Comparison of ENCODE assay signal across 19 cellular contexts in the genomic region with DNA sequence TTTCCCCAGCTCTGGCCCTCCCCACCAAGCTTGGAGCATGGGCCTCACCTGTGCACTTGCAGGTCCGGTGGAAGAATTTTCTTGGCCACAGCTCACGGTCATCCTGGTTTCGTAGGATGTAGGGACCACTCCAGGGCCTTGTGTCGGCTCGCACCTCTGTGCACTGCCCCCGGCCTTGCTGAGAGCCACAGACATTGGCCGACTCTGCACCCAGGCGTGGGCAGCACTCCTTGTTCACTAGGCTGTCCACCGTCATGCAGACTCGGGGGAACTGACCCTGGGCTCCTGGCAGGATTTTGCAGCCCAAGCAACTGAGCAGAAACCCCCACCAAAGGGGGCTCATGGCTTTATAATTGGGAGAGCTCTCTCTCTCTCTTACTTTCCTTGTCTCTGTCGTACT. TPM values are rescaled to one million over a fixed set of nuclear protein-coding genes. Genes with fewer than 3 reads are reported as not detected.
DNase-seq lines count a peak whose midpoint lies in the region; FAIRE-seq and TF ChIP-seq lines count a peak whose summit lies in the region.
"Had no signal": no experiment of that assay in that cellular context is flagged by ENCODE, and none has a peak within 500 bp of the region (broad histone marks: within the 10 kb centered on the region; RNA-seq: fewer than 3 reads in every experiment).

No MANE protein-coding gene starts in this region.

- H3K27ac ChIP-seq in BLaER1 treated with 17β-estradiol and CSF1 and Interleukin-3, amounts not matched to agents 10 nM and 100 nM, result peak overlapping the region in 9 of 11 experiments; percentile 81 to 96 (median 95); a peak in 17 of 22 replicates
- H3K27ac ChIP-seq in neural progenitor cell, result no peak overlapping the region
- H3K27ac ChIP-seq in esophagus squamous epithelium, result no peak overlapping the region
- H3K27ac ChIP-seq in adrenal gland, result no peak overlapping the region
- H3K27ac ChIP-seq: C4-2B had no signal

- no peaks in the 10 kb centered on the region for H3K36me3 ChIP-seq in BLaER1 treated with 17β-estradiol and CSF1 and Interleukin-3, amounts not matched to agents 10 nM and 100 nM
- no peaks in the 10 kb centered on the region for H3K36me3 ChIP-seq in neural progenitor cell
- no peaks in the 10 kb centered on the region for H3K36me3 ChIP-seq in esophagus squamous epithelium
- no peaks in the 10 kb centered on the region for H3K36me3 ChIP-seq in adrenal gland (replicated peaks in 1 of 2)
- H3K36me3 ChIP-seq: HAP-1 had no signal

- peaks cover 33 to 68% (median 45%) of the 10 kb centered on the region in 10 experiments for H3K4me1 ChIP-seq in BLaER1 treated with 17β-estradiol and CSF1 and Interleukin-3, amounts not matched to agents 10 nM and 100 nM
- H3K4me1 ChIP-seq in neural progenitor cell, result peaks cover 13% of the 10 kb centered on the region
- H3K4me1 ChIP-seq in esophagus squamous epithelium, result no peaks in the 10 kb centered on the region
- H3K4me1 ChIP-seq in adrenal gland (replicated peaks in 1 of 2), result no peaks in the 10 kb centered on the region
- H3K4me1 ChIP-seq: HAP-1 had no signal

- H3K4me1 Mint-ChIP-seq in brain, result peaks cover 35% of the 10 kb centered on the region
- H3K4me1 Mint-ChIP-seq in neural progenitor cell, result peaks cover 42% of the 10 kb centered on the region
- H3K4me1 Mint-ChIP-seq: CD4-positive, alpha-beta memory T cell had no signal

- peak overlapping the region in 2 of 5 experiments; percentile 22 to 60 for H3K4me3 Mint-ChIP-seq in brain
- no peak overlapping the region for H3K4me3 Mint-ChIP-seq in neural progenitor cell
- H3K4me3 Mint-ChIP-seq: CD4-positive, alpha-beta memory T cell; HFFc6 had no signal

- peaks cover 12% of the 10 kb centered on the region for H3F3A ChIP-seq in neural progenitor cell (ENCODE audit: low read depth)

- H3K27me3 ChIP-seq in BLaER1 treated with 17β-estradiol and CSF1 and Interleukin-3, amounts not matched to agents 10 nM and 100 nM, result no peaks in the 10 kb centered on the region
- no peaks in the 10 kb centered on the region for H3K27me3 ChIP-seq in neural progenitor cell
- no peaks in the 10 kb centered on the region for H3K27me3 ChIP-seq in esophagus squamous epithelium
- no peaks in the 10 kb centered on the region for H3K27me3 ChIP-seq in adrenal gland

- peak overlapping the region in 10 of 11 experiments; percentile 25 to 83 (median 73); a peak in 17 of 22 replicates for H3K4me2 ChIP-seq in BLaER1 treated with 17β-estradiol and CSF1 and Interleukin-3, amounts not matched to agents 10 nM and 100 nM
- H3K4me2 ChIP-seq in neural progenitor cell, result peak overlapping the region; percentile 58

- peak overlapping the region in 3 of 5 experiments; percentile 34 to 79 (median 65) for H3K27ac Mint-ChIP-seq in brain
- peak overlapping the region; percentile 88 for H3K27ac Mint-ChIP-seq in neural progenitor cell
- H3K27ac Mint-ChIP-seq: CD4-positive, alpha-beta memory T cell; HFFc6 had no signal

- peak; percentile 66 for FAIRE-seq in urothelium cell line (lab: Jason Lieb, UNC)
- FAIRE-seq: G401.6, GM12891, K562 had no signal

- H3K27me3 Mint-ChIP-seq in brain (peaks cover 8% of the 10 kb centered on the region), neural progenitor cell (ENCODE audit: insufficient read depth, low read depth) (peaks cover 8% of the 10 kb centered on the region)

- intact Hi-C loops in esophagus squamous epithelium (cut with DNase I), result no loop called here
- intact Hi-C loops in adrenal gland (cut with DNase I), result no loop called here

- H3K79me2 ChIP-seq in neural progenitor cell (ENCODE audit: low read depth), result no peaks in the 10 kb centered on the region

- H3K9me3 ChIP-seq in BLaER1 treated with 17β-estradiol and CSF1 and Interleukin-3, amounts not matched to agents 10 nM and 100 nM (replicated peaks in 1 of 11), result peaks cover 0 to 6% (median 0%) of the 10 kb centered on the region in 11 experiments; a peak in 1 of 22 replicates
- no peaks in the 10 kb centered on the region for H3K9me3 ChIP-seq in neural progenitor cell (ENCODE audit: low read depth)
- no peaks in the 10 kb centered on the region for H3K9me3 ChIP-seq in esophagus squamous epithelium
- H3K9me3 ChIP-seq in adrenal gland (replicated peaks in 1 of 3), result no peaks in the 10 kb centered on the region
- H3K9me3 ChIP-seq: HAP-1 had no signal

- H4K20me1 ChIP-seq in BLaER1 treated with 17β-estradiol and CSF1 and Interleukin-3, amounts not matched to agents 10 nM and 100 nM, result no peaks in the 10 kb centered on the region
- no peaks in the 10 kb centered on the region for H4K20me1 ChIP-seq in neural progenitor cell (ENCODE audit: low read depth)

- no peak overlapping the region for H2AFZ ChIP-seq in neural progenitor cell (replicated peaks)

- no peak overlapping the region for H3K4me3 ChIP-seq in BLaER1 treated with 17β-estradiol and CSF1 and Interleukin-3, amounts not matched to agents 10 nM and 100 nM
- H3K4me3 ChIP-seq in neural progenitor cell, result no peak overlapping the region
- H3K4me3 ChIP-seq in esophagus squamous epithelium, result no peak overlapping the region
- no peak overlapping the region for H3K4me3 ChIP-seq in adrenal gland
- H3K4me3 ChIP-seq: HAP-1, K562 had no signal

- TF ChIP-seq CTCF in brain (conservative IDR thresholded peaks at IDR 0.05) (no peak), neural progenitor cell (IDR thresholded peaks at IDR 0.05) (no peak), esophagus squamous epithelium (IDR thresholded peaks at IDR 0.05) (no peak), adrenal gland (IDR thresholded peaks at IDR 0.05) (no peak)

- H3K9ac ChIP-seq in BLaER1 treated with 17β-estradiol and CSF1 and Interleukin-3, amounts not matched to agents 10 nM and 100 nM, result peak overlapping the region in 3 of 11 experiments; percentile 7 to 83 (median 77); a peak in 8 of 22 replicates
- H3K9ac ChIP-seq in neural progenitor cell, result no peak overlapping the region

- H3K36me3 Mint-ChIP-seq in brain, result no peaks in the 10 kb centered on the region
- no peaks in the 10 kb centered on the region for H3K36me3 Mint-ChIP-seq in neural progenitor cell
- H3K36me3 Mint-ChIP-seq: CD4-positive, alpha-beta memory T cell had no signal

- no peak for DNase-seq in neural progenitor cell (ENCODE audit: low spot score)
- DNase-seq in urothelium cell line (ENCODE audit: low spot score), result no peak
- no peak for DNase-seq in esophagus squamous epithelium (lab: John Stamatoyannopoulos, UW)
- DNase-seq in adrenal gland, result no peak
- no peak for DNase-seq in islet precursor cell
- DNase-seq: ACHN; CD4-positive, alpha-beta memory T cell; DMS153; EL; GOT3; HFFc6 had no signal

- TF ChIP-seq POLR2A in esophagus squamous epithelium (IDR thresholded peaks at IDR 0.05) (no peak), adrenal gland (IDR thresholded peaks at IDR 0.05) (no peak)

- 59 to 87% methylated on average over 2 to 10 of the region's 11 CpGs for WGBS in esophagus squamous epithelium, 2 donors
- WGBS in adrenal gland, 4 donors, result 83 to 88% (median 85%) methylated on average over 8 to 11 of the region's 11 CpGs

- peaks cover 0 to 4% (median 0%) of the 10 kb centered on the region in 5 experiments for H3K9me3 Mint-ChIP-seq in brain
- no peaks in the 10 kb centered on the region for H3K9me3 Mint-ChIP-seq in neural progenitor cell
- H3K9me3 Mint-ChIP-seq: HFFc6 had no signal

RNA-seq across cellular contexts. Expression of a gene that starts 0.6 kb away (rescaled TPM):
- polyA plus RNA-seq in brain (ENCODE audit: insufficient read depth, low read depth, low replicate concordance) (0.31 TPM), adrenal gland (1 to 10 TPM in 1 of 3 donors, under 1 TPM in 2; 0.40 to 1.1 (median 0.80) TPM)
- total RNA-seq in neural progenitor cell (ENCODE audit: low replicate concordance) (0.09 TPM in 1 of 2 replicates, not detected in the other), esophagus squamous epithelium (not detected), adrenal gland (1 to 10 TPM in 4 of 8 donors, under 1 TPM in 4; 0.18 to 3.0 (median 0.94) TPM)
- total RNA-seq: A172, HFFc6 had no signal

Comparison
In these comparisons a context has a peak if more than half of its experiments do, and no peak if none do; other contexts are left out.
1. H3K27ac ChIP-seq: peak in BLaER1 treated with 17β-estradiol and CSF1 and Interleukin-3, amounts not matched to agents 10 nM and 100 nM (9 of 11); none in neural progenitor cell (single experiment), esophagus squamous epithelium (0 of 4) and adrenal gland (0 of 5).